In the genomic region with DNA sequence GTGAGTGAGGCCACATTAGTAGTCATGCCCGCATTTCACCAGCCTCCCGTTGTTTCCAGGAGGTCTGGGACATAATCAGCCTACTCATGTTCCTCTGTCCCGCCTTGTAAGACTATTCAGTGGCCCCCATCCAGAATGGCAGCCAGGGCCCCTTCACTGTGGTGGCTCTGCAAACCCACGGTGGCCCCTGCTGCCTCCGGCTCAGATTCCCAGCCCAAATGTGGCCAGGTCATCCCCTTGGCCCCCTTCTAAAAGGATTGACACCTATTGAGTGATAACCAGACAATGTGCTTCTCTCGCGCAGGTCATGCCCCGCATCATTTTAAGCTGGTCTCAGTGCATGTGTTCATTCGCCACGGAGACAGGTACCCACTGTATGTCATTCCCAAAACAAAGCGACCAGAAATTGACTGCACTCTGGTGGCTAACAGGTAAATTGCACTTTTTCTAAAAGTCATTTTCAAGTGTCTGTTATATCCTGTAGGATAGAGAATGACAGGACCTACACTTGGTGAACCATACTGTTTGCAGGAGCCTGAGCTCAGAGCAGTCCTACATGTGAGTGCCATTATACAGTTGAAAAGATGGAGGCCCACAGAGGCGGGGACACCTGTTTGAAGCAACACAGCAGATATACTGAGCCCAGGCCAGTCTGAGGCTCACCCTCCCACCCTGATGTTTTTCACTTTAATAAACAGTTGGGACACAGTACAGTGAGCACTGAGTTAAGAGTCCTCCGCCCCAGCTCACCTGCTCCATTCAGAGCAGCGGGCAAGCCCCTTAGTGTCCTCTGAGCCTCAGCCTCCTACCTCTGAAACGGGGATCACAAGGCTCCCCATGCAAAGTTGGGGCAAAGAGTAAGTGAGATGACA, we compare ENCODE assay signal across 8 cellular contexts. TPM values are rescaled to one million over a fixed set of nuclear protein-coding genes. Genes with fewer than 3 reads are reported as not detected.
A peak's percentile ranks its signal among the peaks of the same experiment; 100 is the strongest.
DNase-seq lines count a peak whose midpoint lies in the region; ATAC-seq, FAIRE-seq and TF ChIP-seq lines count a peak whose summit lies in the region.

No MANE protein-coding gene starts in this region.

- in situ Hi-C loops in ACHN (cut with HindIII; ENCODE audit: low pct_ligation_motif_present, low pct_unique_long_range_greater_than_20kb, low sequenced_read_pairs), result no loop called here

- peaks cover 14% of the 10 kb centered on the region for H3K36me3 Mint-ChIP-seq in neural crest cell (ENCODE audit: low read depth)

- H3K9me3 Mint-ChIP-seq in neural crest cell, result no peaks in the 10 kb centered on the region

- H3K27ac Mint-ChIP-seq in neural crest cell (ENCODE audit: unreplicated experiment), result no peak overlapping the region

- ATAC-seq in HG03139 (IDR thresholded peaks at IDR 0.05; ENCODE audit: unreplicated experiment), result peak; percentile 59
- ATAC-seq in HG03520 (IDR thresholded peaks at IDR 0.05; ENCODE audit: unreplicated experiment), result no peak

- DNase-seq in ACHN (peak; percentile 33), ELF-1 (ENCODE audit: low read depth, low spot score) (peak; percentile 28), RCC 7860 (ENCODE audit: low spot score) (peak; percentile 14), erythroblast (lab: John Stamatoyannopoulos, UW) (peak; percentile 16 to 25), neural crest cell (ENCODE audit: low read depth, low spot score) (no peak), NCI-H1930 (lab: John Stamatoyannopoulos, UW) (no peak)

- no peaks in the 10 kb centered on the region for H3K27me3 Mint-ChIP-seq in neural crest cell (ENCODE audit: low read depth)

- peak; percentile 67 for TF ChIP-seq CTCF in neural crest cell (conservative IDR thresholded peaks at IDR 0.05)

- no peak for TF ChIP-seq POLR2A in erythroblast (IDR thresholded peaks at IDR 0.05; ENCODE audit: low read length)

- peaks cover 11% of the 10 kb centered on the region for H3K4me1 Mint-ChIP-seq in neural crest cell

- FAIRE-seq in RCC 7860 (lab: Jason Lieb, UNC), result peak; percentile 18

- H3K4me3 Mint-ChIP-seq in neural crest cell, result no peak overlapping the region

RNA-seq across cellular contexts. Expression of a gene that starts 47.7 kb away (rescaled TPM):
- total RNA-seq in neural crest cell, result 30.9 and 33.5 TPM in 2 replicates

Comparison
In these comparisons a context has a peak if more than half of its experiments do, and no peak if none do; other contexts are left out.
1. DNase-seq: peak in ACHN (single experiment), ELF-1 (single experiment), RCC 7860 (single experiment) and erythroblast (2 of 2); none in neural crest cell (single experiment) and NCI-H1930 (0 of 2).